1 cellular context compared by ENCODE assay signal in genomic region chr2:3127279-3127690, GRCh38.
TF ChIP-seq lines count a peak whose summit lies in the region.

No MANE protein-coding gene starts in this region.

TF ChIP-seq in GM23338, 12 proteins besides CTCF, POLR2A, EP300 and RAD21 (continued from another document):
- TF ChIP-seq, protein P1, sequence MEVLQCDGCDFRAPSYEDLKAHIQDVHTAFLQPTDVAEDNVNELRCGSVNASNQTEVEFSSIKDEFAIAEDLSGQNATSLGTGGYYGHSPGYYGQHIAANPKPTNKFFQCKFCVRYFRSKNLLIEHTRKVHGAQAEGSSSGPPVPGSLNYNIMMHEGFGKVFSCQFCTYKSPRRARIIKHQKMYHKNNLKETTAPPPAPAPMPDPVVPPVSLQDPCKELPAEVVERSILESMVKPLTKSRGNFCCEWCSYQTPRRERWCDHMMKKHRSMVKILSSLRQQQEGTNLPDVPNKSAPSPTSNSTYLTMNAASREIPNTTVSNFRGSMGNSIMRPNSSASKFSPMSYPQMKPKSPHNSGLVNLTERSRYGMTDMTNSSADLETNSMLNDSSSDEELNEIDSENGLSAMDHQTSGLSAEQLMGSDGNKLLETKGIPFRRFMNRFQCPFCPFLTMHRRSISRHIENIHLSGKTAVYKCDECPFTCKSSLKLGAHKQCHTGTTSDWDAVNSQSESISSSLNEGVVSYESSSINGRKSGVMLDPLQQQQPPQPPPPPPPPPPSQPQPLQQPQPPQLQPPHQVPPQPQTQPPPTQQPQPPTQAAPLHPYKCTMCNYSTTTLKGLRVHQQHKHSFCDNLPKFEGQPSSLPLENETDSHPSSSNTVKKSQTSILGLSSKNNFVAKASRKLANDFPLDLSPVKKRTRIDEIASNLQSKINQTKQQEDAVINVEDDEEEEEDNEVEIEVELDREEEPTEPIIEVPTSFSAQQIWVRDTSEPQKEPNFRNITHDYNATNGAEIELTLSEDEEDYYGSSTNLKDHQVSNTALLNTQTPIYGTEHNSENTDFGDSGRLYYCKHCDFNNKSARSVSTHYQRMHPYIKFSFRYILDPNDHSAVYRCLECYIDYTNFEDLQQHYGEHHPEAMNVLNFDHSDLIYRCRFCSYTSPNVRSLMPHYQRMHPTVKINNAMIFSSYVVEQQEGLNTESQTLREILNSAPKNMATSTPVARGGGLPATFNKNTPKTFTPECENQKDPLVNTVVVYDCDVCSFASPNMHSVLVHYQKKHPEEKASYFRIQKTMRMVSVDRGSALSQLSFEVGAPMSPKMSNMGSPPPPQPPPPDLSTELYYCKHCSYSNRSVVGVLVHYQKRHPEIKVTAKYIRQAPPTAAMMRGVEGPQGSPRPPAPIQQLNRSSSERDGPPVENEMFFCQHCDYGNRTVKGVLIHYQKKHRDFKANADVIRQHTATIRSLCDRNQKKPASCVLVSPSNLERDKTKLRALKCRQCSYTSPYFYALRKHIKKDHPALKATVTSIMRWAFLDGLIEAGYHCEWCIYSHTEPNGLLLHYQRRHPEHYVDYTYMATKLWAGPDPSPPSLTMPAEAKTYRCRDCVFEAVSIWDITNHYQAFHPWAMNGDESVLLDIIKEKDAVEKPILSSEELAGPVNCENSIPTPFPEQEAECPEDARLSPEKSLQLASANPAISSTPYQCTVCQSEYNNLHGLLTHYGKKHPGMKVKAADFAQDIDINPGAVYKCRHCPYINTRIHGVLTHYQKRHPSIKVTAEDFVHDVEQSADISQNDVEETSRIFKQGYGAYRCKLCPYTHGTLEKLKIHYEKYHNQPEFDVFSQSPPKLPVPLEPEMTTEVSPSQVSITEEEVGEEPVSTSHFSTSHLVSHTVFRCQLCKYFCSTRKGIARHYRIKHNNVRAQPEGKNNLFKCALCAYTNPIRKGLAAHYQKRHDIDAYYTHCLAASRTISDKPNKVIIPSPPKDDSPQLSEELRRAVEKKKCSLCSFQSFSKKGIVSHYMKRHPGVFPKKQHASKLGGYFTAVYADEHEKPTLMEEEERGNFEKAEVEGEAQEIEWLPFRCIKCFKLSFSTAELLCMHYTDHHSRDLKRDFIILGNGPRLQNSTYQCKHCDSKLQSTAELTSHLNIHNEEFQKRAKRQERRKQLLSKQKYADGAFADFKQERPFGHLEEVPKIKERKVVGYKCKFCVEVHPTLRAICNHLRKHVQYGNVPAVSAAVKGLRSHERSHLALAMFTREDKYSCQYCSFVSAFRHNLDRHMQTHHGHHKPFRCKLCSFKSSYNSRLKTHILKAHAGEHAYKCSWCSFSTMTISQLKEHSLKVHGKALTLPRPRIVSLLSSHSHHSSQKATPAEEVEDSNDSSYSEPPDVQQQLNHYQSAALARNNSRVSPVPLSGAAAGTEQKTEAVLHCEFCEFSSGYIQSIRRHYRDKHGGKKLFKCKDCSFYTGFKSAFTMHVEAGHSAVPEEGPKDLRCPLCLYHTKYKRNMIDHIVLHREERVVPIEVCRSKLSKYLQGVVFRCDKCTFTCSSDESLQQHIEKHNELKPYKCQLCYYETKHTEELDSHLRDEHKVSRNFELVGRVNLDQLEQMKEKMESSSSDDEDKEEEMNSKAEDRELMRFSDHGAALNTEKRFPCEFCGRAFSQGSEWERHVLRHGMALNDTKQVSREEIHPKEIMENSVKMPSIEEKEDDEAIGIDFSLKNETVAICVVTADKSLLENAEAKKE (CRISPR knock-in tag; IDR thresholded peaks at IDR 0.05), result no peak
- TF ChIP-seq EZH2phosphoT487 (IDR thresholded peaks at IDR 0.05; ENCODE audit: unreplicated experiment) (no peak), CREB1 (CRISPR knock-in tag; IDR thresholded peaks at IDR 0.05; ENCODE audit: low read depth) (no peak), NANOG (IDR thresholded peaks at IDR 0.05; ENCODE audit: borderline replicate concordance) (no peak), ETS1 (IDR thresholded peaks at IDR 0.05) (no peak), EZH2 (IDR thresholded peaks at IDR 0.05; ENCODE audit: low read depth, unreplicated experiment) (no peak)
